12 cellular contexts compared by ENCODE assay signal in genomic region chr4:168560184-168560834, GRCh38.
DNase-seq lines count a peak whose midpoint lies in the region; ATAC-seq and TF ChIP-seq lines count a peak whose summit lies in the region.
"Had no signal": no experiment of that assay in that cellular context is flagged by ENCODE, and none has a peak within 500 bp of the region (broad histone marks: within the 10 kb centered on the region; RNA-seq: fewer than 3 reads in every experiment).

No MANE protein-coding gene starts in this region.

- H3K9ac ChIP-seq in SK-N-MC (ENCODE audit: insufficient read length), result no peak overlapping the region

- peak overlapping the region in 1 of 2 donors; percentile 54 for H3K27ac ChIP-seq in right atrium auricular region
- H3K27ac ChIP-seq in SK-N-MC, result peak overlapping the region; percentile 68
- peak overlapping the region; percentile 45 for H3K27ac ChIP-seq in left ventricle myocardium inferior (replicated peaks)
- no peak overlapping the region for H3K27ac ChIP-seq in upper lobe of right lung
- H3K27ac ChIP-seq in tibial artery, result no peak overlapping the region
- H3K27ac ChIP-seq: WERI-Rb-1 had no signal

- DNase-seq in Right ventricle myocardium superior (no peak), right atrium auricular region (ENCODE audit: low spot score) (no peak), SK-N-MC (ENCODE audit: low read depth, low spot score) (no peak), left ventricle myocardium inferior (no peak), upper lobe of right lung (no peak), tibial artery (no peak), RKO (ENCODE audit: low spot score) (no peak)
- DNase-seq in activated CD4-positive, CD25-positive, alpha-beta regulatory T cell treated with anti-CD3 and anti-CD28 coated beads, Interleukin-2, amount 50 U/mL, for 72 hours, result no peak
- DNase-seq: activated naive CD4-positive, alpha-beta T cell; AML-193; esophagus squamous epithelium; WERI-Rb-1 had no signal

- ATAC-seq in Right ventricle myocardium superior (ENCODE audit: poor library complexity) (peak; percentile 55), upper lobe of right lung (peak; percentile 77)

- H3K36me3 ChIP-seq in right atrium auricular region, result no peaks in the 10 kb centered on the region
- no peaks in the 10 kb centered on the region for H3K36me3 ChIP-seq in SK-N-MC (ENCODE audit: insufficient read depth, low read length)
- H3K36me3 ChIP-seq in left ventricle myocardium inferior, result no peaks in the 10 kb centered on the region
- no peaks in the 10 kb centered on the region for H3K36me3 ChIP-seq in upper lobe of right lung
- no peaks in the 10 kb centered on the region for H3K36me3 ChIP-seq in tibial artery
- H3K36me3 ChIP-seq: esophagus squamous epithelium, WERI-Rb-1 had no signal

- H3K4me1 ChIP-seq in right atrium auricular region (peaks cover 0 to 54% of the 10 kb centered on the region in 2 donors), left ventricle myocardium inferior (peaks cover 85% of the 10 kb centered on the region), upper lobe of right lung (peaks cover 6% of the 10 kb centered on the region), tibial artery (peaks cover 0 to 14% (median 5%) of the 10 kb centered on the region in 4 donors)

- TF ChIP-seq CTCF in right atrium auricular region (IDR thresholded peaks at IDR 0.05) (no peak), left ventricle myocardium inferior (IDR thresholded peaks at IDR 0.05; ENCODE audit: borderline replicate concordance) (no peak), upper lobe of right lung (IDR thresholded peaks at IDR 0.05) (no peak), tibial artery (IDR thresholded peaks at IDR 0.05) (no peak)

- no peaks in the 10 kb centered on the region for H3K9me3 ChIP-seq in right atrium auricular region
- H3K9me3 ChIP-seq in SK-N-MC (ENCODE audit: low read depth, low read length), result no peaks in the 10 kb centered on the region
- no peaks in the 10 kb centered on the region for H3K9me3 ChIP-seq in left ventricle myocardium inferior (replicated peaks)
- no peaks in the 10 kb centered on the region for H3K9me3 ChIP-seq in upper lobe of right lung
- no peaks in the 10 kb centered on the region for H3K9me3 ChIP-seq in tibial artery
- H3K9me3 ChIP-seq: esophagus squamous epithelium had no signal

- intact Hi-C loops in Right ventricle myocardium superior (cut with DNase I), result no loop called here
- intact Hi-C loops in left ventricle myocardium inferior (cut with micrococcal nuclease), result no loop called here
- intact Hi-C loops in upper lobe of right lung (cut with DNase I), result no loop called here
- intact Hi-C loops in tibial artery (cut with DNase I; ENCODE audit: low total_unique reads), result no loop called here

- H3K4me3 ChIP-seq in right atrium auricular region, result no peak overlapping the region
- H3K4me3 ChIP-seq in SK-N-MC, result peak overlapping the region; percentile 51
- H3K4me3 ChIP-seq in left ventricle myocardium inferior, result no peak overlapping the region
- H3K4me3 ChIP-seq in upper lobe of right lung, result no peak overlapping the region
- H3K4me3 ChIP-seq in tibial artery, result no peak overlapping the region
- H3K4me3 ChIP-seq: esophagus squamous epithelium had no signal

- H3K27me3 ChIP-seq in right atrium auricular region (no peaks in the 10 kb centered on the region), left ventricle myocardium inferior (ENCODE audit: low read depth) (no peaks in the 10 kb centered on the region), upper lobe of right lung (no peaks in the 10 kb centered on the region), tibial artery (no peaks in the 10 kb centered on the region)

Comparison
In these comparisons a context has a peak if more than half of its experiments do, and no peak if none do; other contexts are left out.
1. H3K27ac ChIP-seq: peak in SK-N-MC (single experiment) and left ventricle myocardium inferior (single experiment); none in upper lobe of right lung (single experiment) and tibial artery (0 of 2).